In the genomic region with DNA sequence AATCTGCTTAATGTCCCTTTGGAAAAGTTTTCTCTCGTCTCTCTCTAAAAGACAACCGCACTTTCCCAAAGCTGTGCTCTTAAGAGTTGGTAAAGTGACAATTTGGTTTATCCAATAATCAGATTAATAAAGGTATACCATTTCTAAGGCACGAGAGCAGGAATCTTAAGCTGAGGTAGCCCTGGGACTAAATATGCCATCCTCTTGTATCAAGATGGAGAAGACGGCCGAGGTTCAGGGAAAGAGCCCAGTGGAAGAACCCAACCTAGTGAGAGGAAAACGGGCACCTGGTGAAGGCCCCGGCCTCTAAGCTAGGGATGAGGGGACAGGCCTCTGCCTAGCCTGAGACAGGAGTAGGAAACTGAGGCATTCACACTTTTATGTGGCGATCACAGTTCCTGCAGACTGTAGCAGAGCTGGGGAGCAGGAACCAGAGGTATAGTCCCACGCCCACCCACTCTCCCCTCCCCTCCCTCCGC, we compare ENCODE assay signal across 8 cellular contexts. TPM values are rescaled to one million over a fixed set of nuclear protein-coding genes. Genes with fewer than 3 reads are reported as not detected.
A peak's percentile ranks its signal among the peaks of the same experiment; 100 is the strongest.
DNase-seq lines count a peak whose midpoint lies in the region; ATAC-seq, FAIRE-seq and TF ChIP-seq lines count a peak whose summit lies in the region.

No MANE protein-coding gene starts in this region.

- intact Hi-C loops in heart right ventricle (cut with DNase I) (loop anchor here in 1 of 10 donors (5.0 kb wide), 1 partner anchor 111 kb away; no protein-coding TSS in a partner anchor), Right ventricle myocardium inferior (cut with DNase I) (no loop called here), ascending aorta (cut with DNase I) (loop anchor here (1.0 kb wide), 2 partner anchors 15 to 137 kb away; partner anchors contain the start of gene TAF13), uterus (cut with DNase I; ENCODE audit: low total_unique reads) (no loop called here)

- H3K4me1 ChIP-seq in heart right ventricle (peaks cover 8 to 40% (median 26%) of the 10 kb centered on the region in 9 donors), ascending aorta (peaks cover 10 to 22% of the 10 kb centered on the region in 2 donors), lung (ENCODE audit: control insufficient read depth in 2 of 2, insufficient read depth in 2 of 2, low read length in 2 of 2) (peaks cover 1 to 6% of the 10 kb centered on the region in 2 donors), uterus (peaks cover 6 to 19% of the 10 kb centered on the region in 2 donors)

- no peak for FAIRE-seq in GM12891 (lab: Jason Lieb, UNC)

- TF ChIP-seq CTCF in heart right ventricle (IDR thresholded peaks at IDR 0.05): no peak
- no peak for TF ChIP-seq CTCF in ascending aorta (IDR thresholded peaks at IDR 0.05)
- TF ChIP-seq CTCF in lung (IDR thresholded peaks at IDR 0.05; ENCODE audit: control extremely low read depth, extremely low read depth): no peak
- no peak for TF ChIP-seq CTCF in uterus (IDR thresholded peaks at IDR 0.05)

- peak overlapping the region; percentile 24 to 92 (median 86) for H3K27ac ChIP-seq in heart right ventricle
- H3K27ac ChIP-seq in ascending aorta: peak overlapping the region; percentile 87 to 94
- peak overlapping the region; percentile 14 to 48 for H3K27ac ChIP-seq in lung (ENCODE audit: low read depth in 1 of 2, low read length in 1 of 2)
- H3K27ac ChIP-seq in uterus: peak overlapping the region; percentile 83 to 90

- whole genome bisulfite sequencing in heart right ventricle, 2 donors: 36 to 38% methylated on average over 10 of the region's 10 CpGs
- WGBS in lung, 2 donors: 30 to 41% methylated on average over 8 to 10 of the region's 10 CpGs

- H3K9me3 ChIP-seq in heart right ventricle (no peaks in the 10 kb centered on the region), ascending aorta (no peaks in the 10 kb centered on the region), lung (ENCODE audit: control insufficient read depth in 2 of 2, insufficient read depth in 1 of 2, low read length in 1 of 2) (no peaks in the 10 kb centered on the region), uterus (no peaks in the 10 kb centered on the region)

- H3K27me3 ChIP-seq in heart right ventricle: no peaks in the 10 kb centered on the region
- H3K27me3 ChIP-seq in ascending aorta: no peaks in the 10 kb centered on the region
- no peaks in the 10 kb centered on the region for H3K27me3 ChIP-seq in lung (ENCODE audit: control insufficient read depth, insufficient read depth)
- no peaks in the 10 kb centered on the region for H3K27me3 ChIP-seq in uterus

- DNase-seq in heart right ventricle (no peak), Right ventricle myocardium inferior (ENCODE audit: missing footprints) (no peak), ascending aorta (ENCODE audit: low spot score in 2 of 2) (no peak), lung (ENCODE audit: low spot score) (no peak), uterus (no peak), GM12891 (ENCODE audit: insufficient read length, low spot score) (no peak), NCI-H446 treated with DMSO at 0.1 percent for 48 hours (lab: John Stamatoyannopoulos, UW) (no peak), activated gamma-delta T cell (lab: John Stamatoyannopoulos, UW) (no peak)

- H3K36me3 ChIP-seq in heart right ventricle (peaks cover 0 to 9% (median 0%) of the 10 kb centered on the region in 9 donors), ascending aorta (no peaks in the 10 kb centered on the region), lung (ENCODE audit: control insufficient read depth in 2 of 2, insufficient read depth in 2 of 2, low read length in 2 of 2) (no peaks in the 10 kb centered on the region), uterus (no peaks in the 10 kb centered on the region)

- no peak for ATAC-seq in heart right ventricle
- ATAC-seq in Right ventricle myocardium inferior: no peak
- ATAC-seq in lung (ENCODE audit: insufficient read depth, low FRiP score): no peak

- no peak for TF ChIP-seq POLR2A in uterus (IDR thresholded peaks at IDR 0.05)
- no peak for TF ChIP-seq POLR2A in GM12891 (IDR thresholded peaks at IDR 0.05; ENCODE audit: low read depth, low read length)

- H3K4me3 ChIP-seq in heart right ventricle (peak overlapping the region; percentile 62 to 90 (median 85)), ascending aorta (peak overlapping the region; percentile 79 to 82), lung (no peak overlapping the region), uterus (peak overlapping the region; percentile 54 to 89)

TF ChIP-seq in GM12891, 5 proteins besides CTCF, POLR2A, EP300 and RAD21:
- no peak for TF ChIP-seq POU2F2 (IDR thresholded peaks at IDR 0.05; ENCODE audit: low read depth, low read length)

RNA-seq across cellular contexts. Expression of gene SARS1, which starts 0.3 kb away (rescaled TPM):
- total RNA-seq in heart right ventricle (100 to 1,000 TPM in 4 of 10 donors, 10 to 100 TPM in 6; 86.3 to 123 (median 99.2) TPM), Right ventricle myocardium inferior (97.6 TPM), ascending aorta (134 TPM), lung (100 to 1,000 TPM; 154 to 212 TPM), uterus (100 to 1,000 TPM in 3 of 4 donors, 10 to 100 TPM in 1; 98.1 to 138 (median 112) TPM)
- polyA plus RNA-seq in heart right ventricle (100 to 1,000 TPM in 1 of 2 donors, 10 to 100 TPM in 1; 38.3 to 153 TPM), lung (100 to 1,000 TPM; 118 to 139 TPM)
- 100 TPM for polyA plus RNA-seq in GM12891 (2012; ENCODE audit: low read depth, missing spikeins)

RNA-seq across cellular contexts. Expression of gene CELSR2, which starts 36.0 kb away (rescaled TPM):
- 10 to 100 TPM in 1 of 10 donors, 1 to 10 TPM in 9; 4.9 to 10.6 (median 6.3) TPM for total RNA-seq in heart right ventricle
- 1 to 10 TPM in 1 of 2 donors, under 1 TPM in 1; 0.93 to 1.8 TPM for polyA plus RNA-seq in heart right ventricle
- total RNA-seq in Right ventricle myocardium inferior: 6.5 TPM
- 3.6 TPM for total RNA-seq in ascending aorta
- 1 to 10 TPM; 7.6 to 7.9 TPM for total RNA-seq in lung
- polyA plus RNA-seq in lung: 1 to 10 TPM; 1.4 to 2.7 TPM
- total RNA-seq in uterus: 1 to 10 TPM in 3 of 4 donors, under 1 TPM in 1; 0.26 to 9.6 (median 5.4) TPM
- 0.17 TPM for polyA plus RNA-seq in GM12891 (2012; ENCODE audit: low read depth, missing spikeins)

Comparison
In these comparisons a context has a peak if more than half of its experiments do, and no peak if none do; other contexts are left out.
1. H3K27ac ChIP-seq: peak in every context shown above with its lines; median percentile 90 in ascending aorta; 86 in heart right ventricle; 86 in uterus; 31 in lung.